25 cellular contexts compared by ENCODE assay signal in genomic region chr1:1223321-1223720, GRCh38. TPM values are rescaled to one million over a fixed set of nuclear protein-coding genes. Genes with fewer than 3 reads are reported as not detected.
"Had no signal": no experiment of that assay in that cellular context is flagged by ENCODE, and none has a peak within 500 bp of the region (broad histone marks: within the 10 kb centered on the region; RNA-seq: fewer than 3 reads in every experiment).

No MANE protein-coding gene starts in this region.

- H3K4me1 ChIP-seq: right lobe of liver had no signal

- H3K4me1 Mint-ChIP-seq: brain, nephron had no signal

- H3K27ac ChIP-seq: right lobe of liver, skin epidermis, vagina, VCaP had no signal

- H3K9me3 ChIP-seq: right lobe of liver, vagina had no signal

- H3K27me3 ChIP-seq: right lobe of liver, vagina had no signal

- H3K27ac Mint-ChIP-seq: nephron; T-helper 2 cell treated with Interferon-gamma antibody and Interleukin-4, amounts not matched to agents 5 μg/mL and 100 μg/mL, for 36 hours had no signal

- H3K27me3 Mint-ChIP-seq: brain had no signal

- H3K4me3 Mint-ChIP-seq: brain; nephron; T-helper 2 cell treated with Interferon-gamma antibody and Interleukin-4, amounts not matched to agents 5 μg/mL and 100 μg/mL, for 36 hours had no signal

- ATAC-seq: activated naive CD4-positive, alpha-beta T cell treated with anti-CD3 and anti-CD28 coated beads, Interleukin-2, amount 50 U/mL, for 72 hours; esophagus mucosa; left cardiac atrium; right lobe of liver had no signal

- DNase-seq: activated CD4-positive, alpha-beta T cell treated with anti-CD3 and anti-CD28 coated beads, Interleukin-2, amount 50 U/mL, for 4 hours; activated gamma-delta T cell; activated T-cell treated with anti-CD3 and anti-CD28 coated beads, Interleukin-2, amount 50 U/mL, for 48 hours; aorta; effector memory CD4-positive, alpha-beta T cell; hypothalamus; left cardiac atrium; midbrain; occipital lobe; posterior cingulate gyrus; right lobe of liver; stimulated activated CD4-positive, alpha-beta T cell treated with anti-CD3 and anti-CD28 coated beads, Interleukin-1b, Interleukin-23, amount 100 ng/mL, for 48 hours; trophoblast cell had no signal

- H3K9me3 Mint-ChIP-seq: activated naive CD4-positive, alpha-beta T cell treated with anti-CD3 and anti-CD28 coated beads, Interleukin-2, amount 50 U/mL, for 72 hours; brain; nephron; T-helper 2 cell treated with Interferon-gamma antibody and Interleukin-4, amounts not matched to agents 5 μg/mL and 100 μg/mL, for 36 hours had no signal

- H3K4me3 ChIP-seq: right lobe of liver, skin epidermis, vagina had no signal

RNA-seq across cellular contexts. Expression of gene TNFRSF4, which starts 9.4 kb away (rescaled TPM):
- total RNA-seq: frontal cortex, occipital lobe, temporal lobe, vagina had no signal

RNA-seq across cellular contexts. Expression of gene TNFRSF18, which starts 16.9 kb away (rescaled TPM):
- total RNA-seq: endothelial cell of umbilical vein, frontal cortex, occipital lobe, temporal lobe had no signal
- polyA plus RNA-seq: endothelial cell of umbilical vein had no signal

RNA-seq across cellular contexts. Expression of gene C1QTNF12, which starts 23.2 kb away (rescaled TPM):
- total RNA-seq: frontal cortex, liver, occipital lobe, vagina had no signal
